Comparison of ENCODE assay signal across 16 cellular contexts in the genomic region with DNA sequence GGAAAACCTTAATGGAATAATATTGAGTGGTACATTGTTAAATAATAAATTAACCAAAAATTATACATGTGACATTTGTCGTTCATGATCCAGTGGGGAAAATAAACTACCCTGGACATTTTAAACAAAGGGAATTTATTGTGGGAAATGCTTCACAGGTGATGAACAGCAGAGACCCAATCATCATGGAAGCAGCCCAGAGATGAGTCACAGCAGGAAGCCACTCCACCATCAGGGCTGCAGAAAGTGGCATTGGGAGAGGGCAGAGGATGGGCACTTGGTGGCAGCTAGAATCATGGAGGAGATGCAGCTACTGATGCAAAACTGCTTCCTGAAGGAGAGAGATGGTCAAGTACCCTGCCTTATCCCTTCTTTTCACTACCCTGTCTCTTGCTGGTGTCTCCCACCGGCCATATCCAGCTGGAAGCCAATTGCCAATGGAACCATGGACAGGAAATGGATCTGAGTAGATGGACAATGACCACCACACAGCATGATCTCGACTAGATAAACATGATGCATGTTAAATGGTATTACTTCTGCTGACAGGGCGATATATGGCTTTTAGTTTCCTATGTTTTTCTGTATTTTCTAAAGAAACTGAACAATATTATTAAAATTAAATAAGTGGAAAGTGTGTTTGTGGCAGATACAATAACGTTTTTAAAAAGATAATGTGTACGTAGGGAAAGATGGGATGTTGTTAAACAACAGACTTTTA.
A peak's percentile ranks its signal among the peaks of the same experiment; 100 is the strongest.
DNase-seq lines count a peak whose midpoint lies in the region; ATAC-seq, FAIRE-seq and TF ChIP-seq lines count a peak whose summit lies in the region.
"Had no signal": no experiment of that assay in that cellular context is flagged by ENCODE, and none has a peak within 500 bp of the region (broad histone marks: within the 10 kb centered on the region; RNA-seq: fewer than 3 reads in every experiment).

No MANE protein-coding gene starts in this region.

- no peak for DNase-seq in HTR-8/SVneo (ENCODE audit: insufficient read length, low spot score)
- DNase-seq in RPMI7951 (ENCODE audit: low read depth) = peak; percentile 47
- DNase-seq in foreskin keratinocyte = peak in 1 of 2 donors; percentile 5
- no peak for DNase-seq in GM23248
- no peak for DNase-seq in T-helper 2 cell
- DNase-seq: activated effector memory CD4-positive, alpha-beta T cell treated with Interleukin-2 at 50 U/mL for 16 hours; natural killer cell; NCI-H1105 treated with DMSO at 0.1 percent for 48 hours had no signal

- FAIRE-seq in HTR-8/SVneo (lab: Jason Lieb, UNC) = peak; percentile 13

- H3K4me3 ChIP-seq in DOHH2 (ENCODE audit: low read length) (peak overlapping the region; percentile 27), GM23248 (no peak overlapping the region)
- H3K4me3 ChIP-seq: adrenal gland, cardiac muscle cell, gastroesophageal sphincter had no signal

- H3K4me2 ChIP-seq in DOHH2 (ENCODE audit: low read length) = peak overlapping the region; percentile 80
- no peak overlapping the region for H3K4me2 ChIP-seq in GM23248 (ENCODE audit: unreplicated experiment)

- H3K4me1 ChIP-seq in DOHH2 (ENCODE audit: control insufficient read depth, low read length) (peaks cover 50% of the 10 kb centered on the region), foreskin keratinocyte (no peaks in the 10 kb centered on the region), GM23248 (ENCODE audit: insufficient read depth) (no peaks in the 10 kb centered on the region)
- H3K4me1 ChIP-seq: adrenal gland, gastroesophageal sphincter, parathyroid adenoma had no signal

- H3K27ac ChIP-seq in DOHH2 (ENCODE audit: low read depth, low read length) (no peak overlapping the region), foreskin keratinocyte (no peak overlapping the region), GM23248 (no peak overlapping the region)
- H3K27ac ChIP-seq: adrenal gland, cardiac muscle cell, epithelial cell of prostate, gastroesophageal sphincter, parathyroid adenoma had no signal

- TF ChIP-seq CTCF in DOHH2 (IDR thresholded peaks at IDR 0.05; ENCODE audit: low read depth, low read length, poor library complexity, severe bottlenecking) (no peak), foreskin keratinocyte (conservative IDR thresholded peaks at IDR 0.05) (no peak)

- peaks cover 4% of the 10 kb centered on the region; the same call in 1 of the 2 replicates for H3F3A ChIP-seq in DOHH2 (ENCODE audit: control insufficient read depth, insufficient read depth)
- H3F3A ChIP-seq in GM23248 (ENCODE audit: insufficient read depth) = no peaks in the 10 kb centered on the region

- H3K79me2 ChIP-seq in DOHH2 (ENCODE audit: control insufficient read depth, low read length) = peaks cover 57% of the 10 kb centered on the region
- no peaks in the 10 kb centered on the region for H3K79me2 ChIP-seq in GM23248 (ENCODE audit: insufficient read depth)
- H3K79me2 ChIP-seq: parathyroid adenoma had no signal

- H3K9ac ChIP-seq in GM23248 = no peak overlapping the region
- H3K9ac ChIP-seq: parathyroid adenoma had no signal

- ATAC-seq in foreskin keratinocyte (peak; percentile 67), GM21367 (IDR thresholded peaks at IDR 0.05; ENCODE audit: unreplicated experiment) (no peak), HG03280 (IDR thresholded peaks at IDR 0.05; ENCODE audit: unreplicated experiment) (no peak)
- ATAC-seq: gastroesophageal sphincter had no signal

- H3K9me3 ChIP-seq in DOHH2 (ENCODE audit: control insufficient read depth, insufficient read depth, low read length) = no peaks in the 10 kb centered on the region
- H3K9me3 ChIP-seq in GM23248 (ENCODE audit: low read depth) = no peaks in the 10 kb centered on the region
- H3K9me3 ChIP-seq: adrenal gland, gastroesophageal sphincter had no signal

- no peak overlapping the region for H2AFZ ChIP-seq in GM23248
- H2AFZ ChIP-seq: parathyroid adenoma had no signal

- no peaks in the 10 kb centered on the region for H3K9me2 ChIP-seq in DOHH2 (replicated peaks; ENCODE audit: control insufficient read depth, low read length)
- no peaks in the 10 kb centered on the region for H3K9me2 ChIP-seq in GM23248 (ENCODE audit: insufficient read depth)

- H3K27me3 ChIP-seq in DOHH2 (ENCODE audit: control insufficient read depth, low read length) (no peaks in the 10 kb centered on the region), foreskin keratinocyte (no peaks in the 10 kb centered on the region), GM23248 (replicated peaks; ENCODE audit: insufficient read depth) (0 out of 2 replicates have a peak, but pooled peaks cover 12% of the 10 kb centered on the region)
- H3K27me3 ChIP-seq: adrenal gland, cardiac muscle cell had no signal

- in situ Hi-C loops in GM23248 (cut with MboI) = no loop called here

- H4K20me1 ChIP-seq in DOHH2 (ENCODE audit: control insufficient read depth, insufficient read depth, low read depth, low read length) (peaks cover 7% of the 10 kb centered on the region; the same call in 1 of the 2 replicates), GM23248 (ENCODE audit: insufficient read depth) (no peaks in the 10 kb centered on the region)

- 41% methylated on average over 6 of the region's 6 CpGs for WGBS in GM23248 (ENCODE audit: low coverage in 1 of 2, low lambda C conversion rate in 2 of 2, missing lambda C conversion rate in 2 of 2), 2 experiments

- H3K36me3 ChIP-seq in DOHH2 (ENCODE audit: control insufficient read depth, low read length) (peaks cover 54% of the 10 kb centered on the region), GM23248 (ENCODE audit: low read depth) (no peaks in the 10 kb centered on the region)
- H3K36me3 ChIP-seq: adrenal gland, cardiac muscle cell, gastroesophageal sphincter had no signal
